8 cellular contexts compared by ENCODE assay signal in genomic region chr22:36027960-36028645, GRCh38.
DNase-seq lines count a peak whose midpoint lies in the region; ATAC-seq, FAIRE-seq and TF ChIP-seq lines count a peak whose summit lies in the region.

No MANE protein-coding gene starts in this region.

- peak; percentile 21 for ATAC-seq in GM19463 (IDR thresholded peaks at IDR 0.05; ENCODE audit: unreplicated experiment)
- no peak for ATAC-seq in GM19328 (IDR thresholded peaks at IDR 0.05; ENCODE audit: unreplicated experiment)

- H3K79me2 ChIP-seq in SU-DHL-6 (ENCODE audit: insufficient read depth, low read length): no peaks in the 10 kb centered on the region

- H3K27me3 ChIP-seq in SU-DHL-6 (ENCODE audit: low read length) (no peaks in the 10 kb centered on the region), muscle layer of duodenum (ENCODE audit: low read depth, low read length) (no peaks in the 10 kb centered on the region)

- H3K4me2 ChIP-seq in SU-DHL-6 (ENCODE audit: low read depth, low read length, poor library complexity, severe bottlenecking): peak overlapping the region; percentile 63

- H3K9ac ChIP-seq in SU-DHL-6 (ENCODE audit: low read length): peak overlapping the region; percentile 59

- no peaks in the 10 kb centered on the region for H3K36me3 ChIP-seq in SU-DHL-6 (ENCODE audit: low read length)
- H3K36me3 ChIP-seq in muscle layer of duodenum (ENCODE audit: control insufficient read depth in 1 of 2, insufficient read depth in 2 of 2, low read length in 2 of 2): no peaks in the 10 kb centered on the region

- H4K20me1 ChIP-seq in SU-DHL-6 (ENCODE audit: low read depth, low read length): no peaks in the 10 kb centered on the region

- DNase-seq in epidermal melanocyte (ENCODE audit: insufficient read length, low spot score): peak; percentile 41
- no peak for DNase-seq in OCI-M1 (lab: John Stamatoyannopoulos, UW)
- DNase-seq in RCC 7860 (ENCODE audit: low spot score): no peak

- H3K9me2 ChIP-seq in SU-DHL-6 (replicated peaks; ENCODE audit: insufficient read depth, low read length): no peaks in the 10 kb centered on the region

- H3F3A ChIP-seq in SU-DHL-6 (ENCODE audit: insufficient read depth): peaks cover 11% of the 10 kb centered on the region

- H2AFZ ChIP-seq in SU-DHL-6 (ENCODE audit: low read depth, low read length, severe bottlenecking): peak overlapping the region; percentile 52

- H3K4me3 ChIP-seq in SU-DHL-6 (ENCODE audit: insufficient read depth, low read length, poor library complexity, severe bottlenecking): peak overlapping the region; percentile 68
- H3K4me3 ChIP-seq in muscle layer of duodenum (ENCODE audit: low read depth in 1 of 2, low read length in 2 of 2): peak overlapping the region; percentile 78 to 85

- TF ChIP-seq CTCF in C4-2B (conservative IDR thresholded peaks at IDR 0.05) (no peak), SU-DHL-6 (IDR thresholded peaks at IDR 0.05; ENCODE audit: insufficient read depth, low read length, poor library complexity, severe bottlenecking) (no peak)

- H3K4me1 ChIP-seq in muscle layer of duodenum (ENCODE audit: control insufficient read depth in 1 of 2, insufficient read depth in 2 of 2, low read length in 2 of 2): peaks cover 2 to 33% of the 10 kb centered on the region in 2 donors

- H3K27ac ChIP-seq in C4-2B (peak overlapping the region; percentile 91), SU-DHL-6 (ENCODE audit: low read depth, low read length) (no peak overlapping the region), muscle layer of duodenum (ENCODE audit: low read length) (peak overlapping the region; percentile 92)

- FAIRE-seq in RCC 7860 (lab: Jason Lieb, UNC): no peak

- no peaks in the 10 kb centered on the region for H3K9me3 ChIP-seq in SU-DHL-6 (ENCODE audit: insufficient read depth, low read length)
- H3K9me3 ChIP-seq in muscle layer of duodenum (ENCODE audit: control insufficient read depth in 1 of 2, low read length in 2 of 2): no peaks in the 10 kb centered on the region
